1 cellular context compared by ENCODE assay signal in the genomic region with DNA sequence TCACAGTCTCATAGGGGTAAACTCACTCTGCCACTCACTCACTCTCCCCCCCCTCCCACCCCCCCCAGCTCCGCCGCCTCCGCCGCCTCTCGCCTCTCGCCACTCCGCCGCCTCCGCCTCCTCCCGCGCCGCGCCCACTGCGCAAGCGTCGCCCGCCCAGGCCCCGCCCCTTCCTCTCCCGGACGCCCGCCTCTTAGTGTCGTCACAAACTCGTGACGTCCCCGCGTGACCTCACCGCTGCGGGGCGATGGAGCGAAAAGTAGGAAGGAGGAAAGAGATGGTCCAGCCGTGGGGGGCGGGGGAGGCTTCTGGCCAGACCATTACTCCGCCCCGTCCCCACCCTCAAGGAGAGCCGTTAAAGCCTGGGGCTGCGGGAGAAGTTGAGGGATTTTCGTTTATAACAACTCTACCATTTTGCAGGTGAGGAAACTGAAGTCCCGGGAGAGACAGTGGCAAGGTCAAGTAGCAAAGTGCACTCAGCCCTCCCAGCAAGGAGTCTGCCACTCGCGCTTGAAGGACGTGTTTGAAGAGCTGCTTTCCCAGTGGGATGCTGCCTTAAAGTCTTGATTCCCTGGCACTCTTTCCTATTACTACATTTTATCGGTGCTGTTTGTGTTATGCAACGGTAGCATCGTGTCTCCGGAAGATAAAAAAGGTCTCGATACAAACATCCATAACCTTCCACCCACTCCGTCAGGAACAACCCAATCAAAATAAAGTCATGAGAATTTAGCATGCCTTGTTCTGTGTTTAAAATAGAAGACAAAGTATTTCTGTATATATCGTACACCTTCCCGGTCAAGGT.
TF ChIP-seq lines count a peak whose summit lies in the region.

A gene (minus strand): TSS at position 29 of the 805 bp plus-strand sequence. CDS start 164 bp downstream, outside the sequence.

TF ChIP-seq in K562, 482 proteins besides CTCF, POLR2A, EP300 and RAD21 (continued from another document and continues in another):
- TF ChIP-seq, protein P1, sequence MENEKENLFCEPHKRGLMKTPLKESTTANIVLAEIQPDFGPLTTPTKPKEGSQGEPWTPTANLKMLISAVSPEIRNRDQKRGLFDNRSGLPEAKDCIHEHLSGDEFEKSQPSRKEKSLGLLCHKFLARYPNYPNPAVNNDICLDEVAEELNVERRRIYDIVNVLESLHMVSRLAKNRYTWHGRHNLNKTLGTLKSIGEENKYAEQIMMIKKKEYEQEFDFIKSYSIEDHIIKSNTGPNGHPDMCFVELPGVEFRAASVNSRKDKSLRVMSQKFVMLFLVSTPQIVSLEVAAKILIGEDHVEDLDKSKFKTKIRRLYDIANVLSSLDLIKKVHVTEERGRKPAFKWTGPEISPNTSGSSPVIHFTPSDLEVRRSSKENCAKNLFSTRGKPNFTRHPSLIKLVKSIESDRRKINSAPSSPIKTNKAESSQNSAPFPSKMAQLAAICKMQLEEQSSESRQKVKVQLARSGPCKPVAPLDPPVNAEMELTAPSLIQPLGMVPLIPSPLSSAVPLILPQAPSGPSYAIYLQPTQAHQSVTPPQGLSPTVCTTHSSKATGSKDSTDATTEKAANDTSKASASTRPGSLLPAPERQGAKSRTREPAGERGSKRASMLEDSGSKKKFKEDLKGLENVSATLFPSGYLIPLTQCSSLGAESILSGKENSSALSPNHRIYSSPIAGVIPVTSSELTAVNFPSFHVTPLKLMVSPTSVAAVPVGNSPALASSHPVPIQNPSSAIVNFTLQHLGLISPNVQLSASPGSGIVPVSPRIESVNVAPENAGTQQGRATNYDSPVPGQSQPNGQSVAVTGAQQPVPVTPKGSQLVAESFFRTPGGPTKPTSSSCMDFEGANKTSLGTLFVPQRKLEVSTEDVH (IDR thresholded peaks at IDR 0.05; ENCODE audit: low read depth, partially characterized antibody) = peak; percentile 82
- peak; percentile 69 for TF ChIP-seq MEIS2 (IDR thresholded peaks at IDR 0.05; ENCODE audit: partially characterized antibody)
- TF ChIP-seq, protein P2, sequence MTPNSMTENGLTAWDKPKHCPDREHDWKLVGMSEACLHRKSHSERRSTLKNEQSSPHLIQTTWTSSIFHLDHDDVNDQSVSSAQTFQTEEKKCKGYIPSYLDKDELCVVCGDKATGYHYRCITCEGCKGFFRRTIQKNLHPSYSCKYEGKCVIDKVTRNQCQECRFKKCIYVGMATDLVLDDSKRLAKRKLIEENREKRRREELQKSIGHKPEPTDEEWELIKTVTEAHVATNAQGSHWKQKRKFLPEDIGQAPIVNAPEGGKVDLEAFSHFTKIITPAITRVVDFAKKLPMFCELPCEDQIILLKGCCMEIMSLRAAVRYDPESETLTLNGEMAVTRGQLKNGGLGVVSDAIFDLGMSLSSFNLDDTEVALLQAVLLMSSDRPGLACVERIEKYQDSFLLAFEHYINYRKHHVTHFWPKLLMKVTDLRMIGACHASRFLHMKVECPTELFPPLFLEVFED (CRISPR knock-in tag; conservative IDR thresholded peaks at IDR 0.05) = 0 out of 2 replicates have a peak, but pooled peaks have one; percentile 23
- TF ChIP-seq, protein P3, sequence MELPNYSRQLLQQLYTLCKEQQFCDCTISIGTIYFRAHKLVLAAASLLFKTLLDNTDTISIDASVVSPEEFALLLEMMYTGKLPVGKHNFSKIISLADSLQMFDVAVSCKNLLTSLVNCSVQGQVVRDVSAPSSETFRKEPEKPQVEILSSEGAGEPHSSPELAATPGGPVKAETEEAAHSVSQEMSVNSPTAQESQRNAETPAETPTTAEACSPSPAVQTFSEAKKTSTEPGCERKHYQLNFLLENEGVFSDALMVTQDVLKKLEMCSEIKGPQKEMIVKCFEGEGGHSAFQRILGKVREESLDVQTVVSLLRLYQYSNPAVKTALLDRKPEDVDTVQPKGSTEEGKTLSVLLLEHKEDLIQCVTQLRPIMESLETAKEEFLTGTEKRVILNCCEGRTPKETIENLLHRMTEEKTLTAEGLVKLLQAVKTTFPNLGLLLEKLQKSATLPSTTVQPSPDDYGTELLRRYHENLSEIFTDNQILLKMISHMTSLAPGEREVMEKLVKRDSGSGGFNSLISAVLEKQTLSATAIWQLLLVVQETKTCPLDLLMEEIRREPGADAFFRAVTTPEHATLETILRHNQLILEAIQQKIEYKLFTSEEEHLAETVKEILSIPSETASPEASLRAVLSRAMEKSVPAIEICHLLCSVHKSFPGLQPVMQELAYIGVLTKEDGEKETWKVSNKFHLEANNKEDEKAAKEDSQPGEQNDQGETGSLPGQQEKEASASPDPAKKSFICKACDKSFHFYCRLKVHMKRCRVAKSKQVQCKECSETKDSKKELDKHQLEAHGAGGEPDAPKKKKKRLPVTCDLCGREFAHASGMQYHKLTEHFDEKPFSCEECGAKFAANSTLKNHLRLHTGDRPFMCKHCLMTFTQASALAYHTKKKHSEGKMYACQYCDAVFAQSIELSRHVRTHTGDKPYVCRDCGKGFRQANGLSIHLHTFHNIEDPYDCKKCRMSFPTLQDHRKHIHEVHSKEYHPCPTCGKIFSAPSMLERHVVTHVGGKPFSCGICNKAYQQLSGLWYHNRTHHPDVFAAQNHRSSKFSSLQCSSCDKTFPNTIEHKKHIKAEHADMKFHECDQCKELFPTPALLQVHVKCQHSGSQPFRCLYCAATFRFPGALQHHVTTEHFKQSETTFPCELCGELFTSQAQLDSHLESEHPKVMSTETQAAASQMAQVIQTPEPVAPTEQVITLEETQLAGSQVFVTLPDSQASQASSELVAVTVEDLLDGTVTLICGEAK (IDR thresholded peaks at IDR 0.05) = 0 out of 2 replicates have a peak, but pooled peaks have one; percentile 57
- TF ChIP-seq, protein P3 (CRISPR knock-in tag; IDR thresholded peaks at IDR 0.05) = no peak
- TF ChIP-seq FOXM1 (IDR thresholded peaks at IDR 0.05; ENCODE audit: low read depth) = 0 out of 2 replicates have a peak, but pooled peaks have one; percentile 30
- TF ChIP-seq FOXM1 (CRISPR knock-in tag; IDR thresholded peaks at IDR 0.05; ENCODE audit: low read depth) = no peak
- peak; percentile 57; the same call in 1 of the 2 replicates for TF ChIP-seq MYBL2 (IDR thresholded peaks at IDR 0.05; ENCODE audit: low read depth)
- no peak for TF ChIP-seq MYBL2 (CRISPR knock-in tag; IDR thresholded peaks at IDR 0.05; ENCODE audit: borderline replicate concordance)
- TF ChIP-seq SMARCA4 (IDR thresholded peaks at IDR 0.05) = peak; percentile 50
- TF ChIP-seq BACH1 (tag; IDR thresholded peaks at IDR 0.05) = no peak
- TF ChIP-seq NR2C1 (IDR thresholded peaks at IDR 0.05) = 0 out of 2 replicates have a peak, but pooled peaks have one; percentile 56
- TF ChIP-seq NR2C1 (tag; IDR thresholded peaks at IDR 0.05) = peak; percentile 71
- no peak for TF ChIP-seq CHCHD3 (CRISPR knock-in tag; IDR thresholded peaks at IDR 0.05)
- no peak for TF ChIP-seq SREBF1 (IDR thresholded peaks at IDR 0.05; ENCODE audit: borderline replicate concordance, low read depth, low read length)
- TF ChIP-seq LCOR (CRISPR knock-in tag; IDR thresholded peaks at IDR 0.05) = peak; percentile 89
- TF ChIP-seq SPI1 (IDR thresholded peaks at IDR 0.05; ENCODE audit: borderline replicate concordance, low read depth, low read length) = peak; percentile 56; the same call in 1 of the 2 replicates
- 0 out of 2 replicates have a peak, but pooled peaks have one; percentile 38 for TF ChIP-seq TRIM28 (IDR thresholded peaks at IDR 0.05)
- TF ChIP-seq, protein P4, sequence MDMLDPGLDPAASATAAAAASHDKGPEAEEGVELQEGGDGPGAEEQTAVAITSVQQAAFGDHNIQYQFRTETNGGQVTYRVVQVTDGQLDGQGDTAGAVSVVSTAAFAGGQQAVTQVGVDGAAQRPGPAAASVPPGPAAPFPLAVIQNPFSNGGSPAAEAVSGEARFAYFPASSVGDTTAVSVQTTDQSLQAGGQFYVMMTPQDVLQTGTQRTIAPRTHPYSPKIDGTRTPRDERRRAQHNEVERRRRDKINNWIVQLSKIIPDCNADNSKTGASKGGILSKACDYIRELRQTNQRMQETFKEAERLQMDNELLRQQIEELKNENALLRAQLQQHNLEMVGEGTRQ (CRISPR knock-in tag; IDR thresholded peaks at IDR 0.05) = peak; percentile 59
- peak; percentile 50 for TF ChIP-seq TAF1 (IDR thresholded peaks at IDR 0.05; ENCODE audit: control insufficient read depth, extremely low read depth, insufficient read depth, low read length, severe bottlenecking)
- no peak for TF ChIP-seq FOXK1 (CRISPR knock-in tag; IDR thresholded peaks at IDR 0.05; ENCODE audit: borderline replicate concordance)
- TF ChIP-seq RB1 (IDR thresholded peaks at IDR 0.05; ENCODE audit: low read depth) = peak; percentile 72; the same call in 1 of the 2 replicates
- TF ChIP-seq PHF8 (IDR thresholded peaks at IDR 0.05; ENCODE audit: borderline replicate concordance, low read length) = peak; percentile 53; the same call in 1 of the 2 replicates
- peak; percentile 94 to 95 for TF ChIP-seq NRF1 (conservative IDR thresholded peaks at IDR 0.05 in 1 of 2, IDR thresholded peaks at IDR 0.05 in 1 of 2)
- peak; percentile 81 for TF ChIP-seq NFRKB (IDR thresholded peaks at IDR 0.05; ENCODE audit: low read depth)
- TF ChIP-seq ZSCAN32 (CRISPR knock-in tag; IDR thresholded peaks at IDR 0.05) = no peak
- TF ChIP-seq CBX2 (IDR thresholded peaks at IDR 0.05; ENCODE audit: insufficient read depth, low read length, poor library complexity, severe bottlenecking) = no peak
- TF ChIP-seq KLF1 (tag; IDR thresholded peaks at IDR 0.05) = no peak
- TF ChIP-seq KLF16 (IDR thresholded peaks at IDR 0.05) = no peak
- peak; percentile 82 for TF ChIP-seq RBFOX2 (IDR thresholded peaks at IDR 0.05; ENCODE audit: low read depth, low read length)
- TF ChIP-seq, protein P5, sequence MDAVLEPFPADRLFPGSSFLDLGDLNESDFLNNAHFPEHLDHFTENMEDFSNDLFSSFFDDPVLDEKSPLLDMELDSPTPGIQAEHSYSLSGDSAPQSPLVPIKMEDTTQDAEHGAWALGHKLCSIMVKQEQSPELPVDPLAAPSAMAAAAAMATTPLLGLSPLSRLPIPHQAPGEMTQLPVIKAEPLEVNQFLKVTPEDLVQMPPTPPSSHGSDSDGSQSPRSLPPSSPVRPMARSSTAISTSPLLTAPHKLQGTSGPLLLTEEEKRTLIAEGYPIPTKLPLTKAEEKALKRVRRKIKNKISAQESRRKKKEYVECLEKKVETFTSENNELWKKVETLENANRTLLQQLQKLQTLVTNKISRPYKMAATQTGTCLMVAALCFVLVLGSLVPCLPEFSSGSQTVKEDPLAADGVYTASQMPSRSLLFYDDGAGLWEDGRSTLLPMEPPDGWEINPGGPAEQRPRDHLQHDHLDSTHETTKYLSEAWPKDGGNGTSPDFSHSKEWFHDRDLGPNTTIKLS (IDR thresholded peaks at IDR 0.05; ENCODE audit: borderline replicate concordance, low read depth) = 0 out of 2 replicates have a peak, but pooled peaks have one; percentile 22
- TF ChIP-seq GABPB1 (CRISPR knock-in tag; IDR thresholded peaks at IDR 0.05) = peak; percentile 89
- TF ChIP-seq TBL1XR1 (IDR thresholded peaks at IDR 0.05; ENCODE audit: low read length in 2 of 2) = peak in 1 of 2 experiments; percentile 94; a peak in 2 of 4 replicates
- peak; percentile 48 for TF ChIP-seq TAF9B (IDR thresholded peaks at IDR 0.05; ENCODE audit: partially characterized antibody)
- no peak for TF ChIP-seq ZNF75A (CRISPR knock-in tag; IDR thresholded peaks at IDR 0.05)
- TF ChIP-seq CEBPG (CRISPR knock-in tag; IDR thresholded peaks at IDR 0.05) = peak; percentile 68
- peak; percentile 73 to 82 for TF ChIP-seq CEBPG (tag; conservative IDR thresholded peaks at IDR 0.05 in 1 of 2, IDR thresholded peaks at IDR 0.05 in 1 of 2)
- TF ChIP-seq, protein P6, sequence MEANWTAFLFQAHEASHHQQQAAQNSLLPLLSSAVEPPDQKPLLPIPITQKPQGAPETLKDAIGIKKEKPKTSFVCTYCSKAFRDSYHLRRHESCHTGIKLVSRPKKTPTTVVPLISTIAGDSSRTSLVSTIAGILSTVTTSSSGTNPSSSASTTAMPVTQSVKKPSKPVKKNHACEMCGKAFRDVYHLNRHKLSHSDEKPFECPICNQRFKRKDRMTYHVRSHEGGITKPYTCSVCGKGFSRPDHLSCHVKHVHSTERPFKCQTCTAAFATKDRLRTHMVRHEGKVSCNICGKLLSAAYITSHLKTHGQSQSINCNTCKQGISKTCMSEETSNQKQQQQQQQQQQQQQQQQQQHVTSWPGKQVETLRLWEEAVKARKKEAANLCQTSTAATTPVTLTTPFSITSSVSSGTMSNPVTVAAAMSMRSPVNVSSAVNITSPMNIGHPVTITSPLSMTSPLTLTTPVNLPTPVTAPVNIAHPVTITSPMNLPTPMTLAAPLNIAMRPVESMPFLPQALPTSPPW (CRISPR knock-in tag; IDR thresholded peaks at IDR 0.05) = peak; percentile 99
- 0 out of 2 replicates have a peak, but pooled peaks have one; percentile 40 for TF ChIP-seq ZNF143 (CRISPR knock-in tag; IDR thresholded peaks at IDR 0.05)
- peak; percentile 66 for TF ChIP-seq DPF2 (IDR thresholded peaks at IDR 0.05)
- TF ChIP-seq ZNF780A (CRISPR knock-in tag; IDR thresholded peaks at IDR 0.05) = no peak
- no peak for TF ChIP-seq SRSF1 (IDR thresholded peaks at IDR 0.05; ENCODE audit: low read depth, low read length)
- peak; percentile 52; the same call in 1 of the 2 replicates for TF ChIP-seq ZEB2 (IDR thresholded peaks at IDR 0.05)
- peak; percentile 96 for TF ChIP-seq CTBP1 (IDR thresholded peaks at IDR 0.05; ENCODE audit: borderline replicate concordance)
- TF ChIP-seq GABPA (tag; conservative IDR thresholded peaks at IDR 0.05; ENCODE audit: low read depth) = peak; percentile 82
- no peak for TF ChIP-seq KDM5B (IDR thresholded peaks at IDR 0.05; ENCODE audit: insufficient replicate concordance, low read depth, low read length)
